Comparison of ENCODE assay signal across 15 cellular contexts in genomic region chr2:111692311-111692710, GRCh38.
"Had no signal": no experiment of that assay in that cellular context is flagged by ENCODE, and none has a peak within 500 bp of the region (broad histone marks: within the 10 kb centered on the region; RNA-seq: fewer than 3 reads in every experiment).

No MANE protein-coding gene starts in this region.

- H3K36me3 Mint-ChIP-seq: natural killer cell treated with Interleukin-12 subunit alpha and Interleukin-12 subunit beta and Interleukin-15 and Interleukin-18, amount 100 ng/mL, for 72 hours; T-cell had no signal

- ATAC-seq: activated T-helper 17 cell treated with anti-CD3 and anti-CD28 coated beads, Interleukin-2, amount 50 U/mL, for 72 hours; effector memory CD8-positive, alpha-beta T cell; natural killer cell treated with Interleukin-12 subunit alpha and Interleukin-12 subunit beta and Interleukin-15 and Interleukin-18, amount 100 ng/mL, for 72 hours; T-cell had no signal

- H3K36me3 ChIP-seq: left ventricle myocardium inferior had no signal

- H3K27me3 Mint-ChIP-seq: effector memory CD8-positive, alpha-beta T cell had no signal

- H3K27ac ChIP-seq: left ventricle myocardium inferior had no signal

- H3K27ac Mint-ChIP-seq: activated naive CD4-positive, alpha-beta T cell treated with anti-CD3 and anti-CD28 coated beads for 36 hours; activated T-helper 17 cell treated with anti-CD3 and anti-CD28 coated beads, Interleukin-2, amount 50 U/mL, for 72 hours; effector memory CD8-positive, alpha-beta T cell; memory B cell; stimulated activated naive CD8-positive, alpha-beta T cell treated with anti-CD3 and anti-CD28 coated beads, Interleukin-15, Interleukin-2, amounts not matched to agents 100 ng/mL and 50 ng/mL, for 24 hours; T-cell had no signal

- H3K4me1 ChIP-seq: left ventricle myocardium inferior had no signal

- H3K4me3 Mint-ChIP-seq: activated naive CD4-positive, alpha-beta T cell treated with anti-CD3 and anti-CD28 coated beads for 36 hours; activated T-helper 17 cell treated with anti-CD3 and anti-CD28 coated beads, Interleukin-2, amount 50 U/mL, for 72 hours; effector memory CD8-positive, alpha-beta T cell; memory B cell; natural killer cell treated with Interleukin-12 subunit alpha and Interleukin-12 subunit beta and Interleukin-15 and Interleukin-18, amount 100 ng/mL, for 72 hours; stimulated activated naive CD8-positive, alpha-beta T cell treated with anti-CD3 and anti-CD28 coated beads, Interleukin-15, Interleukin-2, amounts not matched to agents 100 ng/mL and 50 ng/mL, for 24 hours; T-cell had no signal

- DNase-seq: activated CD4-positive, alpha-beta T cell treated with anti-CD3 and anti-CD28 coated beads for 48 hours; activated naive CD4-positive, alpha-beta T cell treated with anti-CD3 and anti-CD28 coated beads for 36 hours; activated T-cell treated with anti-CD3 and anti-CD28 coated beads for 4 hours; caudate nucleus; effector memory CD8-positive, alpha-beta T cell; foreskin melanocyte; left ventricle myocardium inferior; stimulated activated CD4-positive, alpha-beta T cell treated with anti-CD3 and anti-CD28 coated beads, Interleukin-4, amount 100 ng/mL, for 24 hours; T-cell had no signal

- H3K4me3 ChIP-seq: left ventricle myocardium inferior had no signal

- H3K9me3 Mint-ChIP-seq: activated naive CD4-positive, alpha-beta T cell treated with anti-CD3 and anti-CD28 coated beads for 36 hours; effector memory CD8-positive, alpha-beta T cell; natural killer cell treated with Interleukin-12 subunit alpha and Interleukin-12 subunit beta and Interleukin-15 and Interleukin-18, amount 100 ng/mL, for 72 hours; stimulated activated naive CD8-positive, alpha-beta T cell treated with anti-CD3 and anti-CD28 coated beads, Interleukin-15, Interleukin-2, amounts not matched to agents 100 ng/mL and 50 ng/mL, for 24 hours; T-cell had no signal

- FAIRE-seq: astrocyte, keratinocyte had no signal

- H3K4me1 Mint-ChIP-seq: memory B cell, T-cell had no signal
